Comparison of ENCODE assay signal across 8 cellular contexts in genomic region chr10:9209105-9209798, GRCh38.
DNase-seq lines count a peak whose midpoint lies in the region; ATAC-seq lines count a peak whose summit lies in the region.

No MANE protein-coding gene starts in this region.

- H2BK120ac ChIP-seq in mesendoderm (ENCODE audit: low read depth, low read length) = no peak overlapping the region

- no peak overlapping the region for H3K56ac ChIP-seq in mesendoderm (ENCODE audit: low read length)

- H3K36me3 Mint-ChIP-seq in effector memory CD8-positive, alpha-beta T cell (ENCODE audit: insufficient read depth) = no peaks in the 10 kb centered on the region

- H3K79me1 ChIP-seq in mesendoderm (ENCODE audit: low read length) = no peaks in the 10 kb centered on the region

- no peaks in the 10 kb centered on the region for H3K9me3 Mint-ChIP-seq in effector memory CD8-positive, alpha-beta T cell

- no peak overlapping the region for H4K5ac ChIP-seq in mesendoderm (ENCODE audit: low read length)

- no peaks in the 10 kb centered on the region for H3K4me1 ChIP-seq in mesendoderm (ENCODE audit: control insufficient read depth, low read depth, low read length)

- no peak overlapping the region for H3K4me3 ChIP-seq in mesendoderm (ENCODE audit: low read length)

- ATAC-seq in HG02623 (IDR thresholded peaks at IDR 0.05; ENCODE audit: unreplicated experiment) = peak; percentile 87
- peak; percentile 37 for ATAC-seq in effector memory CD8-positive, alpha-beta T cell (replicated peaks)

- no peak overlapping the region for H3K27ac ChIP-seq in mesendoderm (ENCODE audit: low read depth, low read length)

- H3K27me3 Mint-ChIP-seq in effector memory CD8-positive, alpha-beta T cell = peaks cover 19 to 21% of the 10 kb centered on the region in 2 donors

- H3K9ac ChIP-seq in mesendoderm (ENCODE audit: low read length) = no peak overlapping the region

- no peak overlapping the region for H3K18ac ChIP-seq in mesendoderm (ENCODE audit: low read length)

- DNase-seq in NCI-H2107 treated with DMSO at 0.1 percent for 48 hours (lab: John Stamatoyannopoulos, UW; ENCODE audit: unreplicated experiment) (peak; percentile 0), NCI-H2107 (lab: John Stamatoyannopoulos, UW) (no peak), NCI-H226 (peak; percentile 31), mesendoderm (peak; percentile 80)
- peak; percentile 32 to 61 for DNase-seq in activated CD8-positive, alpha-beta memory T cell treated with anti-CD3 and anti-CD28 coated beads for 1 hour (ENCODE audit: extremely low read depth in 1 of 2, low read depth in 1 of 2)
- DNase-seq in effector memory CD8-positive, alpha-beta T cell = peak; percentile 53 to 74 (median 59)
- DNase-seq in stimulated activated CD8-positive, alpha-beta memory T cell treated with anti-CD3 and anti-CD28 coated beads, Interleukin-15, amount 100 ng/mL, for 4 hours (ENCODE audit: low read depth in 2 of 2) = peak; percentile 30 to 66

- H3K23ac ChIP-seq in mesendoderm (ENCODE audit: low read length) = no peak overlapping the region

- no peak overlapping the region for H4K8ac ChIP-seq in mesendoderm (ENCODE audit: low read depth, low read length)

- no peak overlapping the region for H2BK15ac ChIP-seq in mesendoderm (replicated peaks; ENCODE audit: low read depth)

- H3K4ac ChIP-seq in mesendoderm (ENCODE audit: low read depth, low read length) = no peak overlapping the region

- H3K4me1 Mint-ChIP-seq in effector memory CD8-positive, alpha-beta T cell (ENCODE audit: low read depth in 2 of 2) = peaks cover 0 to 3% of the 10 kb centered on the region in 2 donors

- H2BK5ac ChIP-seq in mesendoderm (ENCODE audit: low read length) = no peak overlapping the region

- H3K36me3 ChIP-seq in mesendoderm (ENCODE audit: control insufficient read depth, insufficient read depth, low read length) = no peaks in the 10 kb centered on the region

- no peak overlapping the region for H3K4me3 Mint-ChIP-seq in effector memory CD8-positive, alpha-beta T cell

- H3K4me2 ChIP-seq in mesendoderm (ENCODE audit: low read length) = no peak overlapping the region

- no peak overlapping the region for H2AK5ac ChIP-seq in mesendoderm (ENCODE audit: low read length)

- no CpG with 5 or more reads among the region's 13 CpGs for WGBS in mesendoderm (ENCODE audit: extremely low coverage, insufficient coverage, low lambda C conversion rate)

- no peaks in the 10 kb centered on the region for H3K27me3 ChIP-seq in mesendoderm (ENCODE audit: insufficient read depth, low read length, poor library complexity)

- no peaks in the 10 kb centered on the region for H3K79me2 ChIP-seq in mesendoderm (ENCODE audit: control insufficient read depth, insufficient read depth, low read length)

- H3K27ac Mint-ChIP-seq in effector memory CD8-positive, alpha-beta T cell = no peak overlapping the region
